Comparison of ENCODE assay signal across 16 cellular contexts in genomic region chr2:96159084-96159830, GRCh38. TPM values are rescaled to one million over a fixed set of nuclear protein-coding genes. Genes with fewer than 3 reads are reported as not detected.
DNase-seq lines count a peak whose midpoint lies in the region; ATAC-seq and TF ChIP-seq lines count a peak whose summit lies in the region.
"Had no signal": no experiment of that assay in that cellular context is flagged by ENCODE, and none has a peak within 500 bp of the region (broad histone marks: within the 10 kb centered on the region; RNA-seq: fewer than 3 reads in every experiment).

No MANE protein-coding gene starts in this region.

- TF ChIP-seq POLR2A in erythroblast (IDR thresholded peaks at IDR 0.05; ENCODE audit: low read length), result no peak

- H3K27me3 Mint-ChIP-seq in CD14-positive monocyte (ENCODE audit: low read depth in 3 of 3), result peaks cover 2 to 5% (median 3%) of the 10 kb centered on the region in 3 donors
- H3K27me3 Mint-ChIP-seq in natural killer cell treated with Interleukin-12 subunit alpha and Interleukin-12 subunit beta and Interleukin-15 and Interleukin-18, amount 100 ng/mL, for 72 hours, result no peaks in the 10 kb centered on the region

- intact Hi-C loops in CD14-positive monocyte (cut with micrococcal nuclease), result no loop called here

- peaks cover 20% of the 10 kb centered on the region for H3K4me1 Mint-ChIP-seq in CD14-positive monocyte
- H3K4me1 Mint-ChIP-seq in natural killer cell treated with Interleukin-12 subunit alpha and Interleukin-12 subunit beta and Interleukin-15 and Interleukin-18, amount 100 ng/mL, for 72 hours (ENCODE audit: low read depth in 2 of 2), result peaks cover 66 to 72% of the 10 kb centered on the region in 2 donors

- no peak for ATAC-seq in natural killer cell treated with Interleukin-12 subunit alpha and Interleukin-12 subunit beta and Interleukin-15 and Interleukin-18, amount 100 ng/mL, for 72 hours
- no peak for ATAC-seq in GM21717 (IDR thresholded peaks at IDR 0.05; ENCODE audit: unreplicated experiment)
- ATAC-seq: right lobe of liver had no signal

- TF ChIP-seq CTCF in CD14-positive monocyte (IDR thresholded peaks at IDR 0.05), result no peak

- peak overlapping the region in 5 of 7 donors; percentile 17 to 78 (median 47) for H3K27ac Mint-ChIP-seq in CD14-positive monocyte
- peak overlapping the region; percentile 89 to 90 for H3K27ac Mint-ChIP-seq in natural killer cell treated with Interleukin-12 subunit alpha and Interleukin-12 subunit beta and Interleukin-15 and Interleukin-18, amount 100 ng/mL, for 72 hours

- no peak overlapping the region for H3K4me3 Mint-ChIP-seq in CD14-positive monocyte
- peak overlapping the region; percentile 77 for H3K4me3 Mint-ChIP-seq in natural killer cell treated with Interleukin-12 subunit alpha and Interleukin-12 subunit beta and Interleukin-15 and Interleukin-18, amount 100 ng/mL, for 72 hours

- H3K9me3 Mint-ChIP-seq in CD14-positive monocyte, result peaks cover 0 to 4% (median 0%) of the 10 kb centered on the region in 7 donors
- H3K9me3 Mint-ChIP-seq in natural killer cell treated with Interleukin-12 subunit alpha and Interleukin-12 subunit beta and Interleukin-15 and Interleukin-18, amount 100 ng/mL, for 72 hours, result no peaks in the 10 kb centered on the region

- no peak for DNase-seq in CD14-positive monocyte (ENCODE audit: low spot score)
- peak; percentile 10 for DNase-seq in HuH-7 (ENCODE audit: low spot score)
- peak; percentile 33 for DNase-seq in activated effector memory CD4-positive, alpha-beta T cell treated with Interleukin-2 at 50 U/mL for 16 hours
- no peak for DNase-seq in natural killer cell treated with Interleukin-12 subunit alpha and Interleukin-12 subunit beta and Interleukin-15 and Interleukin-18, amount 100 ng/mL, for 72 hours (ENCODE audit: low spot score)
- no peak for DNase-seq in amniotic stem cell (lab: John Stamatoyannopoulos, UW)
- no peak for DNase-seq in erythroblast (lab: John Stamatoyannopoulos, UW)
- no peak for DNase-seq in DMS153 treated with DMSO at 0.1 percent for 48 hours (lab: John Stamatoyannopoulos, UW; ENCODE audit: unreplicated experiment)
- DNase-seq: cortex of kidney; IMR-90; mammary epithelial cell; NCI-H187; NK-92 treated with Interleukin-12 subunit alpha and Interleukin-12 subunit beta, amount 100 ng/mL, for 24 hours had no signal

- H3K36me3 Mint-ChIP-seq in CD14-positive monocyte, result no peaks in the 10 kb centered on the region
- no peaks in the 10 kb centered on the region for H3K36me3 Mint-ChIP-seq in natural killer cell treated with Interleukin-12 subunit alpha and Interleukin-12 subunit beta and Interleukin-15 and Interleukin-18, amount 100 ng/mL, for 72 hours

RNA-seq across cellular contexts. Expression of gene DUSP2, which starts 14.0 kb away (rescaled TPM):
- 10 to 100 TPM; 48.4 to 66.1 TPM for polyA plus RNA-seq in CD14-positive monocyte
- 10 to 100 TPM; 30.9 to 52.0 TPM for total RNA-seq in natural killer cell treated with Interleukin-12 subunit alpha and Interleukin-12 subunit beta and Interleukin-15 and Interleukin-18, amount 100 ng/mL, for 72 hours

RNA-seq across cellular contexts. Expression of gene ASTL, which starts 21.0 kb away (rescaled TPM):
- not detected for polyA plus RNA-seq in CD14-positive monocyte
- under 1 TPM in 1 of 2 donors, not detected in 1; 0.92 TPM for total RNA-seq in natural killer cell treated with Interleukin-12 subunit alpha and Interleukin-12 subunit beta and Interleukin-15 and Interleukin-18, amount 100 ng/mL, for 72 hours
- total RNA-seq: glomerular endothelial cell; IMR-90; right lobe of liver; T-helper 2 cell treated with Interferon-gamma antibody and Interleukin-4, amounts not matched to agents 100 ng/mL and 5 ng/mL, for 36 hours had no signal
- polyA plus RNA-seq: IMR-90, mammary epithelial cell had no signal

RNA-seq across cellular contexts. Expression of gene ADRA2B, which starts 42.9 kb away (rescaled TPM):
- not detected for polyA plus RNA-seq in CD14-positive monocyte
- not detected for total RNA-seq in natural killer cell treated with Interleukin-12 subunit alpha and Interleukin-12 subunit beta and Interleukin-15 and Interleukin-18, amount 100 ng/mL, for 72 hours
- total RNA-seq: glomerular endothelial cell, IMR-90 had no signal
- polyA plus RNA-seq: IMR-90 had no signal

RNA-seq across cellular contexts. Expression of gene STARD7, which starts 49.4 kb away (rescaled TPM):
- 100 to 1,000 TPM; 172 to 179 TPM for polyA plus RNA-seq in CD14-positive monocyte
- 100 to 1,000 TPM; 153 to 206 TPM for total RNA-seq in natural killer cell treated with Interleukin-12 subunit alpha and Interleukin-12 subunit beta and Interleukin-15 and Interleukin-18, amount 100 ng/mL, for 72 hours

Comparison
In these comparisons a context has a peak if more than half of its experiments do, and no peak if none do; other contexts are left out.
1. DNase-seq: peak in HuH-7 (single experiment) and activated effector memory CD4-positive, alpha-beta T cell treated with Interleukin-2 at 50 U/mL for 16 hours (single experiment); none in CD14-positive monocyte (single experiment), natural killer cell treated with Interleukin-12 subunit alpha and Interleukin-12 subunit beta and Interleukin-15 and Interleukin-18, amount 100 ng/mL, for 72 hours (single experiment), amniotic stem cell (single experiment), erythroblast (0 of 2) and DMS153 treated with DMSO at 0.1 percent for 48 hours (single experiment).